24 cellular contexts compared by ENCODE assay signal in the genomic region with DNA sequence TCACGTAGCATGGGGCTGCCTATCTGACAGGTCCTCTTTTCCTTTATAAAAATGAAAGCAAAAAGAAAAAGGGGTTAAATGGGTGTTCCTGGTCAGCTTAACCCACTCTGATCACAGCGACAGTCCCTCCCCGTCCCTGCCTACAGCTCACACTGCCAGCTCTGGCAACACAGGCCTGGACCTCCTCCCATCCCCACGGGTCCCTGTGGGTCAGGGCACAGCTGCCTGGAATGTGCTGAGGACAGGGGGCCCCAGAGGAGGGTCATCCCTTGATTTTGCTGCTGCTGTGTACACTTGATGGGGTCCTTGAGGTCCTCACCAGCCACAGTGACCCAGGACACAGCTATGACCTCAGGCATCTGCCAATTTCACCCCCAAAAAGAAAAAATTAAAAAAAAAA. TPM values are rescaled to one million over a fixed set of nuclear protein-coding genes. Genes with fewer than 3 reads are reported as not detected.
DNase-seq lines count a peak whose midpoint lies in the region; ATAC-seq and TF ChIP-seq lines count a peak whose summit lies in the region.
"Had no signal": no experiment of that assay in that cellular context is flagged by ENCODE, and none has a peak within 500 bp of the region (broad histone marks: within the 10 kb centered on the region; RNA-seq: fewer than 3 reads in every experiment).

No MANE protein-coding gene starts in this region.

- intact Hi-C loops in HCT116 (cut with micrococcal nuclease), result no loop called here
- intact Hi-C loops in esophagus squamous epithelium (cut with DNase I), result no loop called here
- intact Hi-C loops in heart right ventricle (cut with DNase I), result no loop called here
- intact Hi-C loops in right cardiac atrium (cut with DNase I), result no loop called here

- WGBS in esophagus squamous epithelium, 2 donors, result 74 to 80% methylated on average over 3 of the region's 4 CpGs
- 79 to 80% methylated on average over 4 of the region's 4 CpGs for WGBS in heart right ventricle, 2 donors
- WGBS in right cardiac atrium, result 55% methylated on average over 4 of the region's 4 CpGs

- no peak for TF ChIP-seq RAD21 in HCT116 (IDR thresholded peaks at IDR 0.05; ENCODE audit: low read depth)

- no peak for TF ChIP-seq POLR2A in HCT116 (IDR thresholded peaks at IDR 0.05; ENCODE audit: borderline replicate concordance, extremely low read depth, insufficient read depth, insufficient read length)
- no peak for TF ChIP-seq POLR2A in esophagus squamous epithelium (IDR thresholded peaks at IDR 0.05)

- TSS peak; percentile 40 for BruUV-seq in HCT116 (replicated peaks; lab: Mats Ljungman, UMichigan)

- TF ChIP-seq CTCF in HCT116 (IDR thresholded peaks at IDR 0.05 in 2 of 3, conservative IDR thresholded peaks at IDR 0.05 in 1 of 3; ENCODE audit: borderline replicate concordance in 1 of 3, insufficient read depth in 1 of 3, low read depth in 2 of 3, low read length in 2 of 3) (no peak), RWPE1 (conservative IDR thresholded peaks at IDR 0.05; ENCODE audit: low read depth) (no peak), esophagus squamous epithelium (IDR thresholded peaks at IDR 0.05) (no peak), heart right ventricle (IDR thresholded peaks at IDR 0.05) (no peak)

- DNase-seq in HCT116 (ENCODE audit: low read depth, low spot score) (no peak), RWPE1 (ENCODE audit: low spot score) (no peak), esophagus squamous epithelium (lab: John Stamatoyannopoulos, UW) (no peak), DMS79 treated with DMSO at 0.1 percent for 48 hours (lab: John Stamatoyannopoulos, UW) (no peak), NCI-H526 treated with DMSO at 0.1 percent for 48 hours (lab: John Stamatoyannopoulos, UW) (no peak), heart right ventricle (no peak), right cardiac atrium (no peak)
- DNase-seq: CD4-positive, alpha-beta T cell; COR-L47; DMS153; KG1; NCI-H1105; NCI-H146; NCI-H2029; NCI-H2227 treated with DMSO at 0.1 percent for 48 hours; NCI-H510A treated with DMSO at 0.1 percent for 48 hours; NCI-H774; NK-92 treated with Interleukin-12 subunit alpha and Interleukin-12 subunit beta, amount 100 ng/mL, for 24 hours; SHP77; SW 1271; T-helper 17 cell had no signal

- H3K9me3 ChIP-seq in HCT116 (ENCODE audit: control insufficient read depth in 1 of 2, insufficient read depth in 1 of 2, low read depth in 1 of 2, low read length in 2 of 2) (no peaks in the 10 kb centered on the region), esophagus squamous epithelium (no peaks in the 10 kb centered on the region), heart right ventricle (no peaks in the 10 kb centered on the region), right cardiac atrium (ENCODE audit: control insufficient read depth, low read length) (no peaks in the 10 kb centered on the region)

- POLR2A ChIA-PET in HCT116 (lab: Charles Lee), result no interaction called here
- POLR2A ChIA-PET in RWPE1 (lab: Yijun Ruan, JAX; ENCODE audit: low non-redundant PET), result no interaction called here

- H3K4me3 ChIP-seq in HCT116 (replicated peaks in 1 of 2; ENCODE audit: low read depth in 1 of 2, low read length in 2 of 2) (no peak overlapping the region), esophagus squamous epithelium (no peak overlapping the region), heart right ventricle (no peak overlapping the region), right cardiac atrium (ENCODE audit: low read length) (no peak overlapping the region)
- H3K4me3 ChIP-seq: SK-N-MC had no signal

- H3K4me1 ChIP-seq in HCT116 (ENCODE audit: control insufficient read depth in 1 of 2, insufficient read depth in 2 of 2, low read length in 2 of 2) (peaks cover 3 to 32% of the 10 kb centered on the region in 2 experiments; a peak in 3 of 4 replicates), esophagus squamous epithelium (peaks cover 9 to 76% (median 29%) of the 10 kb centered on the region in 3 donors), heart right ventricle (peaks cover 0 to 7% (median 0%) of the 10 kb centered on the region in 9 donors), right cardiac atrium (ENCODE audit: control insufficient read depth, insufficient read depth, low read length) (no peaks in the 10 kb centered on the region)

- H3K9me2 ChIP-seq in HCT116 (ENCODE audit: insufficient read depth), result no peaks in the 10 kb centered on the region

- no peaks in the 10 kb centered on the region; the same call in 1 of the 2 replicates for H3K79me2 ChIP-seq in HCT116 (ENCODE audit: insufficient read depth, low read length)

- no peaks in the 10 kb centered on the region for H4K20me1 ChIP-seq in HCT116 (ENCODE audit: insufficient read depth)

- no peak overlapping the region for H2AFZ ChIP-seq in HCT116 (ENCODE audit: low read depth, low read length, poor library complexity, severe bottlenecking)

- H3K36me3 ChIP-seq in HCT116 (ENCODE audit: control insufficient read depth in 1 of 2, insufficient read depth in 2 of 2, low read length in 2 of 2) (no peaks in the 10 kb centered on the region), esophagus squamous epithelium (peaks cover 0 to 54% (median 11%) of the 10 kb centered on the region in 3 donors), heart right ventricle (peaks cover 0 to 56% (median 0%) of the 10 kb centered on the region in 9 donors)

- H3K27me3 ChIP-seq in HCT116 (ENCODE audit: insufficient read depth, low read length) (no peaks in the 10 kb centered on the region), esophagus squamous epithelium (no peaks in the 10 kb centered on the region), heart right ventricle (no peaks in the 10 kb centered on the region), right cardiac atrium (ENCODE audit: control insufficient read depth, insufficient read depth) (no peaks in the 10 kb centered on the region)

- H3K27ac ChIP-seq in HCT116 (ENCODE audit: low read depth, low read length) (no peak overlapping the region), RWPE1 (peak overlapping the region; percentile 44; the same call in 1 of the 2 replicates), esophagus squamous epithelium (peak overlapping the region in 3 of 4 donors; percentile 42 to 89 (median 88)), heart right ventricle (no peak overlapping the region), right cardiac atrium (ENCODE audit: low read length) (no peak overlapping the region)
- H3K27ac ChIP-seq: HL-60, SK-N-MC had no signal

- H3K4me2 ChIP-seq in HCT116 (ENCODE audit: low read length), result no peak overlapping the region

- RAD21 ChIA-PET in HCT116 (lab: Charles Lee; ENCODE audit: low non-redundant PET in 1 of 2, low total read pairs in 2 of 2, uncharacterized antibody in 2 of 2, unreplicated experiment in 2 of 2), result no interaction called here

- CTCF ChIA-PET in HCT116 (lab: Charles Lee) (no interaction called here), RWPE1 (lab: Yijun Ruan, JAX) (no interaction called here)

- H3K9ac ChIP-seq in HCT116 (ENCODE audit: low read length), result no peak overlapping the region

- ATAC-seq in HCT116 (no peak), heart right ventricle (no peak), right cardiac atrium (no peak)
- ATAC-seq: HepG2, T-helper 17 cell had no signal

TF ChIP-seq in HCT116, 20 proteins besides CTCF, POLR2A, EP300 and RAD21 (continues in another document):
- no peak for TF ChIP-seq POLR2AphosphoS5 (IDR thresholded peaks at IDR 0.05; ENCODE audit: low read depth, low read length)
- TF ChIP-seq, protein P1, sequence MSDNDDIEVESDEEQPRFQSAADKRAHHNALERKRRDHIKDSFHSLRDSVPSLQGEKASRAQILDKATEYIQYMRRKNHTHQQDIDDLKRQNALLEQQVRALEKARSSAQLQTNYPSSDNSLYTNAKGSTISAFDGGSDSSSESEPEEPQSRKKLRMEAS (IDR thresholded peaks at IDR 0.05), result no peak
- TF ChIP-seq EGR1 (IDR thresholded peaks at IDR 0.05; ENCODE audit: low read depth), result no peak
- TF ChIP-seq YY1 (IDR thresholded peaks at IDR 0.05; ENCODE audit: extremely low read depth, insufficient replicate concordance, low read depth, low read length), result no peak
- no peak for TF ChIP-seq SIN3A (IDR thresholded peaks at IDR 0.05; ENCODE audit: low read depth)
- no peak for TF ChIP-seq EZH2 (IDR thresholded peaks at IDR 0.05)
- TF ChIP-seq ELF1 (IDR thresholded peaks at IDR 0.05; ENCODE audit: borderline replicate concordance, low read depth), result no peak
- TF ChIP-seq JUND (IDR thresholded peaks at IDR 0.05), result no peak
- no peak for TF ChIP-seq CEBPB (IDR thresholded peaks at IDR 0.05; ENCODE audit: low read depth)
- no peak for TF ChIP-seq TCF7L2 (IDR thresholded peaks at IDR 0.05; ENCODE audit: borderline replicate concordance, extremely low read depth, insufficient read depth, insufficient read length)
- TF ChIP-seq SP1 (IDR thresholded peaks at IDR 0.05; ENCODE audit: low read depth), result no peak
- TF ChIP-seq CBX3 (IDR thresholded peaks at IDR 0.05; ENCODE audit: low read depth), result no peak
- no peak for TF ChIP-seq FOSL1 (IDR thresholded peaks at IDR 0.05; ENCODE audit: low read depth)

RNA-seq across cellular contexts. Expression of gene CYP2D6, which starts 29.6 kb away (rescaled TPM):
- 1.9 TPM for total RNA-seq in HCT116 (2021; ENCODE audit: unreplicated experiment)
- 1.5 TPM in 2 replicates for polyA plus RNA-seq in HCT116 (2012)
- total RNA-seq in esophagus squamous epithelium, result 1 to 10 TPM in 2 of 4 donors, under 1 TPM in 2; 0.35 to 1.5 (median 1.2) TPM
- total RNA-seq in heart right ventricle, result under 1 TPM in 2 of 10 donors, not detected in 8; 0.12 to 0.17 TPM
- polyA plus RNA-seq in heart right ventricle, result under 1 TPM; 0.32 to 0.95 TPM
- under 1 TPM; 0.19 to 0.29 (median 0.23) TPM for total RNA-seq in right cardiac atrium
- polyA plus RNA-seq in right cardiac atrium, result 0.29 TPM

Comparison
In these comparisons a context has a peak if more than half of its experiments do, and no peak if none do; other contexts are left out.
1. H3K27ac ChIP-seq: peak in RWPE1 (single experiment) and esophagus squamous epithelium (3 of 4); none in HCT116 (single experiment), heart right ventricle (0 of 10) and right cardiac atrium (single experiment).